19 cellular contexts compared by ENCODE assay signal in the genomic region with DNA sequence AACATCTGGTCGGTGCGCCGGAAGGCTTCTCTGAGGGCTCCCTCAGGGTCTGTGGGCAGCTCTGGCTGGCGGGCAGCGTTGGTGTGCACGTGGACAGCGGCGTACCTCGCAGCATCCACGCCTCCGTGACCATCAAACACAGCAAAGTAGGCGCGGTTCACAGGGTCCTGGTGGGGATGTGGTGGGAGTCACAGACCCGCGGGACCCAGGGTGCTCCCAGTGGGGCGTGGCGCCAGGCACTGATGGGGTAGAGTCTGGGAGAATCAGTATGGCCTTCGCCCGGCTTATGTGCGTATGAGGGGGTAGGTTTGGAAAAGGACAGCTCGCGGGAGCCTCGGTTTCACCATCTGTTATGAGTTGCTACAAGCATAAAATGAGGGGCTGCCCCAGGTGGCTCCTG. TPM values are rescaled to one million over a fixed set of nuclear protein-coding genes. Genes with fewer than 3 reads are reported as not detected.
DNase-seq lines count a peak whose midpoint lies in the region; ATAC-seq, FAIRE-seq and TF ChIP-seq lines count a peak whose summit lies in the region.
"Had no signal": no experiment of that assay in that cellular context is flagged by ENCODE, and none has a peak within 500 bp of the region (broad histone marks: within the 10 kb centered on the region; RNA-seq: fewer than 3 reads in every experiment).

No MANE protein-coding gene starts in this region.

- H2BK120ac ChIP-seq in neuronal stem cell (ENCODE audit: low read depth, low read length), result no peak overlapping the region

- no peak overlapping the region for H3K27ac Mint-ChIP-seq in type B pancreatic cell
- H3K27ac Mint-ChIP-seq: B cell; CD4-positive, alpha-beta T cell; GM23338; HFFc6 had no signal

- POLR2A ChIA-PET in K562 (lab: Yijun Ruan, JAX), result interaction anchor here (1.2 to 49.7 kb wide), 3 partner anchors 0 to 214 kb away, joined by 3 to 1041 read pairs (median 1041); a partner anchor contains a TSS

- in situ Hi-C loops in K562 (cut with MboI), result loop anchor here (25.0 kb wide), 3 partner anchors 396 to 796 kb away; a partner anchor contains a TSS

- intact Hi-C loops in K562 (cut with micrococcal nuclease), result no loop called here
- intact Hi-C loops in spleen (cut with DNase I; ENCODE audit: low total_unique reads), result no loop called here

- H3K14ac ChIP-seq in neuronal stem cell (ENCODE audit: low read length), result no peak overlapping the region

- no peaks in the 10 kb centered on the region for H3K27me3 Mint-ChIP-seq in type B pancreatic cell
- H3K27me3 Mint-ChIP-seq: B cell; CD4-positive, alpha-beta T cell had no signal

- H3K9ac ChIP-seq in K562 (ENCODE audit: insufficient read depth in 1 of 2, low read depth in 2 of 2, low read length in 2 of 2) (peak overlapping the region in 1 of 2 experiments; percentile 46; a peak in 1 of 4 replicates), neuronal stem cell (ENCODE audit: low read depth, low read length, poor library complexity) (no peak overlapping the region)

- no peak for TF ChIP-seq EP300 in K562 (IDR thresholded peaks at IDR 0.05; ENCODE audit: low read length)

- no TSS peak for BruUV-seq in K562 (replicated peaks; lab: Mats Ljungman, UMichigan)

- H3K4me1 Mint-ChIP-seq in type B pancreatic cell (ENCODE audit: unreplicated experiment), result peaks cover 19% of the 10 kb centered on the region

- H3K4me2 ChIP-seq in K562 (ENCODE audit: insufficient read depth, low read length) (no peak overlapping the region), neuronal stem cell (ENCODE audit: insufficient read depth, low read length, poor library complexity, severe bottlenecking) (no peak overlapping the region)
- H3K4me2 ChIP-seq: GM23338 had no signal

- no peak overlapping the region for H2BK15ac ChIP-seq in neuronal stem cell (ENCODE audit: low read length)

- H3K4me1 ChIP-seq in K562 (replicated peaks in 1 of 2; ENCODE audit: control insufficient read depth in 2 of 2, insufficient read depth in 2 of 2, low read length in 2 of 2) (peaks cover 6 to 38% of the 10 kb centered on the region in 2 experiments), neuronal stem cell (ENCODE audit: control insufficient read depth in 2 of 2, insufficient read depth in 1 of 2, low read depth in 1 of 2, low read length in 2 of 2) (peaks cover 5 to 7% of the 10 kb centered on the region in 2 donors), spleen (peaks cover 26 to 53% (median 36%) of the 10 kb centered on the region in 6 donors), BE2C (0 out of 2 replicates have a peak, but pooled peaks cover 3% of the 10 kb centered on the region)

- CTCF ChIA-PET in K562 (lab: Yijun Ruan, JAX; ENCODE audit: low intra/inter-chr PET ratio), result interaction anchor here (1.2 kb wide), 1 partner anchor 18 kb away, joined by 4 read pairs; no protein-coding TSS in a partner anchor

- FAIRE-seq in K562 (lab: Jason Lieb, UNC), result no peak
- FAIRE-seq: GM12892, GM18507 had no signal

- peak overlapping the region; percentile 26 for H3K23ac ChIP-seq in neuronal stem cell (ENCODE audit: low read depth, low read length, poor library complexity)

- peaks cover 4% of the 10 kb centered on the region; the same call in 1 of the 3 replicates for H3K79me2 ChIP-seq in K562 (ENCODE audit: control insufficient read depth, insufficient read depth, low read length)

- H3K9me3 Mint-ChIP-seq in type B pancreatic cell, result no peaks in the 10 kb centered on the region
- H3K9me3 Mint-ChIP-seq: CD4-positive, alpha-beta T cell; GM23338; HFFc6 had no signal

- H3K4ac ChIP-seq in neuronal stem cell (ENCODE audit: low read length), result no peak overlapping the region

- H3K4me3 Mint-ChIP-seq in type B pancreatic cell, result no peak overlapping the region
- H3K4me3 Mint-ChIP-seq: B cell; CD4-positive, alpha-beta T cell; GM23338; HFFc6 had no signal

- H3K4me3 ChIP-seq in K562 (no peak overlapping the region), neuronal stem cell (ENCODE audit: low read length in 2 of 2) (no peak overlapping the region), spleen (no peak overlapping the region), BE2C (ENCODE audit: low read depth, low read length) (no peak overlapping the region)
- H3K4me3 ChIP-seq: GM23338 had no signal

- H2BK5ac ChIP-seq in neuronal stem cell (ENCODE audit: low read length), result no peak overlapping the region

- H4K91ac ChIP-seq in neuronal stem cell (ENCODE audit: low read depth, low read length, poor library complexity), result no peak overlapping the region

- H3K9me1 ChIP-seq in K562 (ENCODE audit: control insufficient read depth, insufficient read depth, low read length), result peaks cover 17% of the 10 kb centered on the region

- 94% methylated on average over 23 of the region's 23 CpGs for WGBS in K562 (ENCODE audit: insufficient coverage, low coverage, missing lambda C conversion rate)
- WGBS in neuronal stem cell (ENCODE audit: extremely low coverage in 2 of 2, insufficient read length in 2 of 2, insufficient replicate concordance in 1 of 2), 2 donors, result no CpG with 5 or more reads among the region's 23 CpGs
- 93 to 96% (median 95%) methylated on average over 23 of the region's 23 CpGs for WGBS in spleen, 5 donors

- H3K36me3 Mint-ChIP-seq in type B pancreatic cell, result peaks cover 9% of the 10 kb centered on the region

- peaks cover 16% of the 10 kb centered on the region; the same call in 1 of the 2 replicates for H4K20me1 ChIP-seq in K562 (replicated peaks; ENCODE audit: control insufficient read depth, insufficient read depth, low read length)

- H3K9me3 ChIP-seq in K562 (replicated peaks; ENCODE audit: control insufficient read depth, insufficient read depth, low read depth, low read length), result no peaks in the 10 kb centered on the region
- H3K9me3 ChIP-seq in neuronal stem cell (replicated peaks in 1 of 2; ENCODE audit: control insufficient read depth in 2 of 2, insufficient read depth in 1 of 2, low read depth in 1 of 2, low read length in 2 of 2), result no peaks in the 10 kb centered on the region
- H3K9me3 ChIP-seq in spleen, result no peaks in the 10 kb centered on the region
- no peaks in the 10 kb centered on the region for H3K9me3 ChIP-seq in BE2C

- DNase-seq in K562 (ENCODE audit: extremely low read depth in 1 of 4, low spot score in 3 of 4) (no peak), neuronal stem cell (ENCODE audit: low spot score) (no peak), spleen (peak; percentile 69), type B pancreatic cell (ENCODE audit: extremely low spot score, unreplicated experiment) (peak; percentile 63), NCI-H510A (lab: John Stamatoyannopoulos, UW) (no peak), NCI-H2029 (lab: John Stamatoyannopoulos, UW) (no peak), BE2C (no peak)
- DNase-seq: CD4-positive, alpha-beta T cell; DMS153; DMS79; GDM1; H7; HFFc6 had no signal

- H3K18ac ChIP-seq in neuronal stem cell (ENCODE audit: low read length), result no peak overlapping the region

- H2BK12ac ChIP-seq in neuronal stem cell (ENCODE audit: low read length), result no peak overlapping the region

- no peak for TF ChIP-seq RAD21 in K562 (CRISPR knock-in tag; conservative IDR thresholded peaks at IDR 0.05 in 1 of 2, IDR thresholded peaks at IDR 0.05 in 1 of 2)

- no peaks in the 10 kb centered on the region for H3K27me3 ChIP-seq in K562 (ENCODE audit: control insufficient read depth in 2 of 2, insufficient read depth in 2 of 2, low read length in 2 of 2)
- H3K27me3 ChIP-seq in neuronal stem cell (ENCODE audit: control insufficient read depth in 3 of 3, insufficient read depth in 3 of 3, low read depth in 1 of 3, low read length in 3 of 3), result no peaks in the 10 kb centered on the region
- H3K27me3 ChIP-seq in spleen (replicated peaks in 1 of 7), result no peaks in the 10 kb centered on the region
- H3K27me3 ChIP-seq in BE2C, result no peaks in the 10 kb centered on the region

- no peak overlapping the region for H2AK5ac ChIP-seq in neuronal stem cell (ENCODE audit: low read depth, low read length)

- H3K36me3 ChIP-seq in K562 (ENCODE audit: control insufficient read depth, insufficient read depth, low read length), result peaks cover 85% of the 10 kb centered on the region
- peaks cover 26 to 82% of the 10 kb centered on the region in 2 donors for H3K36me3 ChIP-seq in neuronal stem cell (replicated peaks in 1 of 2; ENCODE audit: control insufficient read depth in 2 of 2, insufficient read depth in 2 of 2, low read length in 2 of 2)
- H3K36me3 ChIP-seq in spleen, result peaks cover 0 to 76% (median 58%) of the 10 kb centered on the region in 6 donors
- peaks cover 37% of the 10 kb centered on the region for H3K36me3 ChIP-seq in BE2C

- peak overlapping the region; percentile 74 for H4K8ac ChIP-seq in neuronal stem cell (ENCODE audit: low read depth, low read length)

- no peak for TF ChIP-seq POLR2A in K562 (conservative IDR thresholded peaks at IDR 0.05)
- TF ChIP-seq POLR2A in spleen (IDR thresholded peaks at IDR 0.05), result no peak

- no peak for ATAC-seq in K562
- no peak for ATAC-seq in HG02571 (IDR thresholded peaks at IDR 0.05; ENCODE audit: unreplicated experiment)
- ATAC-seq: GM23338, HCT116 had no signal

- peaks cover 2% of the 10 kb centered on the region for H3K79me1 ChIP-seq in neuronal stem cell (ENCODE audit: low read depth, low read length)

- no peak overlapping the region for H3K27ac ChIP-seq in K562 (ENCODE audit: extremely low read depth, low read depth, low read length)
- no peak overlapping the region for H3K27ac ChIP-seq in neuronal stem cell (replicated peaks; ENCODE audit: low read length)
- peak overlapping the region in 1 of 8 donors; percentile 94 for H3K27ac ChIP-seq in spleen

- H2AFZ ChIP-seq in K562 (ENCODE audit: low read depth, low read length) (no peak overlapping the region), neuronal stem cell (ENCODE audit: low read length) (no peak overlapping the region)
- H2AFZ ChIP-seq: GM23338 had no signal

- TF ChIP-seq CTCF in K562 (IDR thresholded peaks at IDR 0.05 in 2 of 3, conservative IDR thresholded peaks at IDR 0.05 in 1 of 3; ENCODE audit: insufficient read depth in 2 of 3, low read depth in 1 of 3, low read length in 3 of 3), result no peak
- TF ChIP-seq CTCF in spleen (IDR thresholded peaks at IDR 0.05 in 8 of 11, conservative IDR thresholded peaks at IDR 0.05 in 3 of 11), result no peak
- no peak for TF ChIP-seq CTCF in type B pancreatic cell (conservative IDR thresholded peaks at IDR 0.05)
- TF ChIP-seq CTCF in BE2C (IDR thresholded peaks at IDR 0.05; ENCODE audit: low read depth, low read length), result no peak

RNA-seq across cellular contexts. Expression of a gene that starts 19.2 kb away (rescaled TPM):
- total RNA-seq in K562 (2011; cell fraction: chromatin; rRNA removed; ENCODE audit: low replicate concordance), result 103 and 226 TPM in 2 replicates
- total RNA-seq in K562 (2011; cell fraction: nucleolus; rRNA removed), result 122 and 135 TPM in 2 replicates
- 120 and 153 TPM in 2 replicates for total RNA-seq in K562 (2011; cell fraction: nucleoplasm; rRNA removed)
- total RNA-seq in K562 (2014; rRNA removed) (132 and 153 TPM in 2 replicates), K562 (2014; rRNA removed; fragmentation: Illumina TruSeq; extraction: Trizol) (33.1 and 36.9 TPM in 2 replicates), K562 (2015; rRNA removed; fragmentation: Illumina TruSeq; extraction: Trizol) (74.6 and 75.0 TPM in 2 replicates), K562 (2021) (157 and 159 TPM in 2 replicates), spleen (100 to 1,000 TPM in 1 of 7 donors, 10 to 100 TPM in 6; 63.4 to 103 (median 87.8) TPM), type B pancreatic cell (ENCODE audit: low replicate concordance) (16.9 and 25.1 TPM in 2 replicates)
- polyA plus RNA-seq in K562 (2011; rRNA removed) (64.0 and 73.1 TPM in 2 replicates), K562 (2014; fragmentation: Illumina TruSeq; extraction: Trizol) (53.8 and 92.1 TPM in 2 replicates), K562 (2014; fragmentation: Nextera tagmentation; extraction: Ambion mirVana) (1 to 10 TPM; 2.1 to 4.5 TPM), K562 (2014; rRNA removed) (110 and 121 TPM in 2 replicates), spleen (10 to 100 TPM; 13.6 to 37.2 (median 14.0) TPM)
- 74.8 and 124 TPM in 2 replicates for polyA plus RNA-seq in K562 (2011; cell fraction: cytosol; rRNA removed)
- 187 and 284 TPM in 2 replicates for polyA plus RNA-seq in K562 (2011; cell fraction: nucleus; rRNA removed)
- polyA plus RNA-seq in K562 (2012), result 81.6 and 118 TPM in 2 replicates
- 29.5 and 43.3 TPM in 2 replicates for polyA minus RNA-seq in K562 (2011; rRNA and poly(A)+ RNA removed)
- polyA minus RNA-seq in K562 (2011; cell fraction: cytosol; rRNA and poly(A)+ RNA removed), result 53.3 and 68.1 TPM in 2 replicates
- polyA minus RNA-seq in K562 (2011; cell fraction: nucleus; rRNA and poly(A)+ RNA removed), result 34.9 and 45.5 TPM in 2 replicates
- polyA plus RNA-seq in neuronal stem cell (2013, experiment 1 of 2), result 17.8 TPM
- polyA plus RNA-seq in neuronal stem cell (2013, experiment 2 of 2), result 16.6 TPM
- polyA plus RNA-seq in BE2C (2012; ENCODE audit: insufficient read depth, insufficient read length, low read depth), result 41.0 TPM

RNA-seq across cellular contexts. Expression of a gene that starts 49.2 kb away (rescaled TPM):
- 654 and 1,271 TPM in 2 replicates for total RNA-seq in K562 (2011; cell fraction: chromatin; rRNA removed; ENCODE audit: low replicate concordance)
- 667 and 676 TPM in 2 replicates for total RNA-seq in K562 (2011; cell fraction: nucleolus; rRNA removed)
- total RNA-seq in K562 (2011; cell fraction: nucleoplasm; rRNA removed), result 562 and 595 TPM in 2 replicates
- total RNA-seq in K562 (2014; rRNA removed) (168 and 209 TPM in 2 replicates), K562 (2014; rRNA removed; fragmentation: Illumina TruSeq; extraction: Trizol) (70.7 and 93.0 TPM in 2 replicates), K562 (2015; rRNA removed; fragmentation: Illumina TruSeq; extraction: Trizol) (132 and 135 TPM in 2 replicates), K562 (2021) (182 and 188 TPM in 2 replicates), spleen (10 to 100 TPM; 44.8 to 66.4 (median 55.4) TPM), type B pancreatic cell (ENCODE audit: low replicate concordance) (47.7 and 66.3 TPM in 2 replicates)
- polyA plus RNA-seq in K562 (2011; rRNA removed) (77.5 and 115 TPM in 2 replicates), K562 (2014; fragmentation: Illumina TruSeq; extraction: Trizol) (112 and 123 TPM in 2 replicates), K562 (2014; fragmentation: Nextera tagmentation; extraction: Ambion mirVana) (10 to 100 TPM in 1 of 2 experiments, 1 to 10 TPM in 1; 3.0 to 11.5 TPM), K562 (2014; rRNA removed) (153 and 161 TPM in 2 replicates), spleen (10 to 100 TPM; 12.6 to 23.5 (median 19.5) TPM)
- polyA plus RNA-seq in K562 (2011; cell fraction: cytosol; rRNA removed), result 70.1 and 77.8 TPM in 2 replicates
- 984 and 1,286 TPM in 2 replicates for polyA plus RNA-seq in K562 (2011; cell fraction: nucleus; rRNA removed)
- polyA plus RNA-seq in K562 (2012), result 96.9 and 122 TPM in 2 replicates
- 98.9 and 108 TPM in 2 replicates for polyA minus RNA-seq in K562 (2011; rRNA and poly(A)+ RNA removed)
- polyA minus RNA-seq in K562 (2011; cell fraction: cytosol; rRNA and poly(A)+ RNA removed), result 76.3 and 79.3 TPM in 2 replicates
- 248 and 295 TPM in 2 replicates for polyA minus RNA-seq in K562 (2011; cell fraction: nucleus; rRNA and poly(A)+ RNA removed)
- polyA plus RNA-seq in neuronal stem cell (2013, experiment 1 of 2), result 25.4 TPM
- 27.0 TPM for polyA plus RNA-seq in neuronal stem cell (2013, experiment 2 of 2)
- 50.9 TPM for polyA plus RNA-seq in BE2C (2012; ENCODE audit: insufficient read depth, insufficient read length, low read depth)

Comparison
In these comparisons a context has a peak if more than half of its experiments do, and no peak if none do; other contexts are left out.
1. DNase-seq: peak in spleen (single experiment) and type B pancreatic cell (single experiment); none in K562 (0 of 4), neuronal stem cell (single experiment), NCI-H510A (single experiment), NCI-H2029 (single experiment) and BE2C (single experiment).